In genomic region chr5:64509798-64510197, GRCh38 we compare ENCODE assay signal across 32 cellular contexts. TPM values are rescaled to one million over a fixed set of nuclear protein-coding genes. Genes with fewer than 3 reads are reported as not detected.
"Had no signal": no experiment of that assay in that cellular context is flagged by ENCODE, and none has a peak within 500 bp of the region (broad histone marks: within the 10 kb centered on the region; RNA-seq: fewer than 3 reads in every experiment).

No MANE protein-coding gene starts in this region.

- H3K4me1 ChIP-seq: SJCRH30 had no signal

- H3K9me3 ChIP-seq: MG63, SJCRH30 had no signal

- H3K4me3 Mint-ChIP-seq: activated CD4-positive, alpha-beta T cell treated with anti-CD3 and anti-CD28 coated beads, Interleukin-2, amount 10 ng/mL, durations not matched to agents 24 days and 14 days; activated CD8-positive, alpha-beta T cell treated with anti-CD3 and anti-CD28 coated beads, Interleukin-2, amount 10 ng/mL, durations not matched to agents 7 days and 5 days; activated naive CD4-positive, alpha-beta T cell treated with anti-CD3 and anti-CD28 coated beads, Interleukin-2, amount 50 U/mL, for 24 hours; activated naive CD8-positive, alpha-beta T cell treated with anti-CD3 and anti-CD28 coated beads, Interleukin-2, amount 10 ng/mL, durations not matched to agents 7 days and 5 days; activated T-cell treated with anti-CD3 and anti-CD28 coated beads, Interleukin-2, amount 50 U/mL, for 24 hours had no signal

- H3K9me3 Mint-ChIP-seq: activated naive CD4-positive, alpha-beta T cell treated with anti-CD3 and anti-CD28 coated beads, Interleukin-2, amount 50 U/mL, for 24 hours; activated naive CD8-positive, alpha-beta T cell treated with anti-CD3 and anti-CD28 coated beads, Interleukin-2, amount 10 ng/mL, durations not matched to agents 7 days and 5 days; activated T-cell treated with anti-CD3 and anti-CD28 coated beads, Interleukin-2, amount 50 U/mL, for 24 hours; activated T-helper 2 cell treated with anti-CD3 and anti-CD28 coated beads, Interferon-gamma antibody, Interleukin-2, Interleukin-4, amounts not matched to agents 10 μg/mL and 5 μg/mL and 100 μg/mL, durations not matched to agents 14 hours and 24 hours and 36 hours had no signal

- H3K27me3 ChIP-seq: SJCRH30 had no signal

- H3K4me3 ChIP-seq: MG63, SJCRH30 had no signal

- H3K27ac ChIP-seq: brain microvascular endothelial cell, SJCRH30, SK-N-MC, WERI-Rb-1 had no signal

- H3K27ac Mint-ChIP-seq: activated CD4-positive, alpha-beta T cell treated with anti-CD3 and anti-CD28 coated beads, Interleukin-2, amount 10 ng/mL, durations not matched to agents 24 days and 14 days; activated CD8-positive, alpha-beta T cell treated with anti-CD3 and anti-CD28 coated beads, Interleukin-2, amount 10 ng/mL, durations not matched to agents 7 days and 5 days; activated naive CD4-positive, alpha-beta T cell treated with anti-CD3 and anti-CD28 coated beads, Interleukin-2, amount 50 U/mL, for 24 hours; activated naive CD8-positive, alpha-beta T cell treated with anti-CD3 and anti-CD28 coated beads, Interleukin-2, amount 10 ng/mL, durations not matched to agents 7 days and 5 days; activated T-cell treated with anti-CD3 and anti-CD28 coated beads, Interleukin-2, amount 50 U/mL, for 24 hours; activated T-helper 2 cell treated with anti-CD3 and anti-CD28 coated beads, Interferon-gamma antibody, Interleukin-2, Interleukin-4, amounts not matched to agents 10 μg/mL and 5 μg/mL and 100 μg/mL, durations not matched to agents 14 hours and 24 hours and 36 hours had no signal

- H3K36me3 Mint-ChIP-seq: activated naive CD4-positive, alpha-beta T cell treated with anti-CD3 and anti-CD28 coated beads, Interleukin-2, amount 50 U/mL, for 24 hours; activated naive CD8-positive, alpha-beta T cell treated with anti-CD3 and anti-CD28 coated beads, Interleukin-2, amount 10 ng/mL, durations not matched to agents 7 days and 5 days had no signal

- DNase-seq: activated CD4-positive, alpha-beta T cell treated with anti-CD3 and anti-CD28 coated beads, Interleukin-2, amount 10 ng/mL, durations not matched to agents 24 days and 14 days; activated CD4-positive, alpha-beta T cell treated with anti-CD3 and anti-CD28 coated beads, Interleukin-2, amount 50 U/mL, for 4 hours; activated CD4-positive, CD25-positive, alpha-beta regulatory T cell; activated CD8-positive, alpha-beta T cell treated with anti-CD3 and anti-CD28 coated beads, Interleukin-2, amount 10 ng/mL, durations not matched to agents 7 days and 5 days; activated gamma-delta T cell; activated naive CD4-positive, alpha-beta T cell treated with Interleukin-2 at 50 U/mL for 16 hours; activated naive CD8-positive, alpha-beta T cell treated with anti-CD3 and anti-CD28 coated beads, Interleukin-2, amount 10 ng/mL, durations not matched to agents 7 days and 5 days; activated T-cell treated with anti-CD3 and anti-CD28 coated beads, Interleukin-2, amount 50 U/mL, for 24 hours; brain microvascular endothelial cell; Kasumi-1; KG1; MG63; NCI-H1048; NCI-H1105 treated with DMSO at 0.1 percent for 48 hours; NCI-H1436; NCI-H1694; NCI-H1930; NCI-H2081 treated with DMSO at 0.1 percent for 48 hours; NCI-H226; NCI-H524 treated with DMSO at 0.1 percent for 48 hours; SHP77; SJCRH30; T1000; WERI-Rb-1 had no signal

- H3K36me3 ChIP-seq: brain microvascular endothelial cell, MG63, SJCRH30, WERI-Rb-1 had no signal

- ATAC-seq: activated CD8-positive, alpha-beta T cell treated with anti-CD3 and anti-CD28 coated beads, Interleukin-2, amount 10 ng/mL, durations not matched to agents 7 days and 5 days; Panc1 had no signal

RNA-seq across cellular contexts. Expression of gene RGS7BP, which starts 4.0 kb away (rescaled TPM):
- total RNA-seq: activated CD4-positive, alpha-beta T cell treated with anti-CD3 and anti-CD28 coated beads, Interleukin-2, amount 10 ng/mL, durations not matched to agents 24 days and 14 days; activated CD8-positive, alpha-beta T cell treated with anti-CD3 and anti-CD28 coated beads, Interleukin-2, amount 10 ng/mL, durations not matched to agents 7 days and 5 days; activated naive CD8-positive, alpha-beta T cell treated with anti-CD3 and anti-CD28 coated beads, Interleukin-2, amount 10 ng/mL, durations not matched to agents 7 days and 5 days; activated T-helper 2 cell treated with anti-CD3 and anti-CD28 coated beads, Interferon-gamma antibody, Interleukin-2, Interleukin-4, amounts not matched to agents 10 μg/mL and 5 μg/mL and 100 μg/mL, durations not matched to agents 14 hours and 24 hours and 36 hours; NCI-H460; RPMI7951; SJCRH30; T-helper 1 cell treated with Interleukin-12 subunit alpha and Interleukin-12 subunit beta and Interleukin-4 antibody, amounts not matched to agents 30 ng/mL and 1 ng/mL, for 36 hours; T-helper 2 cell treated with Interferon-gamma antibody and Interleukin-4, amounts not matched to agents 100 ng/mL and 5 ng/mL, for 36 hours had no signal
